8 cellular contexts compared by ENCODE assay signal in the genomic region with DNA sequence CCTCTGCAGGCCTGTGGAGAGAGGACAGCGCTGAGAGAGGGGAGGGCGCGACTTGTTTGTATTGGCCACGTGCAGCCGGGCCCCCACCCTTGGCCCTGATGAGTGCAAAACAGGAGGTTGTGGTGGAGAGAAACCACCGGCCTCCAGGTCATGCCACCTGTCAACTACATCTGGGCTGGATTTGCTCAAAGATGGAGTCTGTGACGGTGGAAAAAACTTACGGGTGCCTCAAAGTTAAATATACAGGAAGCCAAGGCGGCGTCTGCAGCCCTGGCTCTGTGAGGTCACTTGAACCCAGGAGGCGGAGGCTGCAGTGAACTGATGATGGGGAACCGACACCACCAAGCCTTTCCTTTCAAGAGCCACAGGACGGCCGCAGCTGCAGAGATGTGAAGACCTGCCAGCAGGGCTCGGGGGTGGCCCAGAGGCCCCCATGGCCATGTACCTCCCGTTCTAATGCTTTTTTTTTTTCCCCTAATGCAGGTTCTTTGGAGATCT. TPM values are rescaled to one million over a fixed set of nuclear protein-coding genes. Genes with fewer than 3 reads are reported as not detected.
DNase-seq lines count a peak whose midpoint lies in the region; TF ChIP-seq lines count a peak whose summit lies in the region.

No MANE protein-coding gene starts in this region.

- peaks cover 11% of the 10 kb centered on the region for H3K27me3 Mint-ChIP-seq in activated naive CD4-positive, alpha-beta T cell treated with anti-CD3 and anti-CD28 coated beads, Interleukin-2, amount 10 ng/mL, durations not matched to agents 7 days and 5 days
- H3K27me3 Mint-ChIP-seq in mesothelial cell of epicardium (ENCODE audit: low read depth) = no peaks in the 10 kb centered on the region

- CTCF ChIA-PET in activated naive CD4-positive, alpha-beta T cell treated with anti-CD3 and anti-CD28 coated beads, Interleukin-2, amount 10 ng/mL, durations not matched to agents 7 days and 5 days (lab: Charles Lee) = interaction anchor here (1.1 to 1.7 kb wide), 2 partner anchors 18 to 119 kb away, joined by 4 to 5 read pairs; no protein-coding TSS in a partner anchor

- no peak for TF ChIP-seq CTCF in mesothelial cell of epicardium (IDR thresholded peaks at IDR 0.05; ENCODE audit: unreplicated experiment)

- H3K36me3 Mint-ChIP-seq in activated naive CD4-positive, alpha-beta T cell treated with anti-CD3 and anti-CD28 coated beads, Interleukin-2, amount 10 ng/mL, durations not matched to agents 7 days and 5 days = no peaks in the 10 kb centered on the region
- peaks cover 4% of the 10 kb centered on the region for H3K36me3 Mint-ChIP-seq in mesothelial cell of epicardium

- H3K4me3 ChIP-seq in Jurkat, Clone E6-1 (ENCODE audit: low read length) = peak overlapping the region; percentile 23; the same call in 1 of the 2 replicates

- peaks cover 32% of the 10 kb centered on the region for H3K4me1 Mint-ChIP-seq in activated naive CD4-positive, alpha-beta T cell treated with anti-CD3 and anti-CD28 coated beads, Interleukin-2, amount 10 ng/mL, durations not matched to agents 7 days and 5 days
- peaks cover 3% of the 10 kb centered on the region for H3K4me1 Mint-ChIP-seq in mesothelial cell of epicardium

- in situ Hi-C loops in KBM-7 (cut with MboI; ENCODE audit: low pct_unique_long_range_greater_than_20kb, low sequenced_read_pairs) = no loop called here

- H3K27ac Mint-ChIP-seq in activated naive CD4-positive, alpha-beta T cell treated with anti-CD3 and anti-CD28 coated beads, Interleukin-2, amount 10 ng/mL, durations not matched to agents 7 days and 5 days = peak overlapping the region; percentile 83
- H3K27ac Mint-ChIP-seq in mesothelial cell of epicardium = no peak overlapping the region

- no peaks in the 10 kb centered on the region for H3K9me3 Mint-ChIP-seq in activated naive CD4-positive, alpha-beta T cell treated with anti-CD3 and anti-CD28 coated beads, Interleukin-2, amount 10 ng/mL, durations not matched to agents 7 days and 5 days
- no peaks in the 10 kb centered on the region for H3K9me3 Mint-ChIP-seq in mesothelial cell of epicardium

- DNase-seq in stimulated activated CD4-positive, alpha-beta T cell treated with anti-CD3 and anti-CD28 coated beads, Interleukin-1b, Interleukin-23, amount 100 ng/mL, for 48 hours = peak; percentile 19
- DNase-seq in stimulated activated CD4-positive, alpha-beta T cell treated with anti-CD3 and anti-CD28 coated beads, Interleukin-4, amount 100 ng/mL, for 1 hour = no peak
- peak; percentile 79 for DNase-seq in Jurkat, Clone E6-1 (ENCODE audit: low read depth, low spot score)
- peak; percentile 85 for DNase-seq in activated naive CD4-positive, alpha-beta T cell treated with anti-CD3 and anti-CD28 coated beads, Interleukin-2, amount 10 ng/mL, durations not matched to agents 7 days and 5 days
- DNase-seq in mesothelial cell of epicardium (ENCODE audit: low spot score in 2 of 2, unreplicated experiment in 2 of 2) (no peak), KBM-7 (no peak), hypothalamus (lab: John Stamatoyannopoulos, UW) (no peak), cerebellar cortex (ENCODE audit: low spot score) (no peak)

- peak overlapping the region; percentile 33 for H3K4me3 Mint-ChIP-seq in activated naive CD4-positive, alpha-beta T cell treated with anti-CD3 and anti-CD28 coated beads, Interleukin-2, amount 10 ng/mL, durations not matched to agents 7 days and 5 days
- H3K4me3 Mint-ChIP-seq in mesothelial cell of epicardium = no peak overlapping the region

RNA-seq across cellular contexts. Expression of gene C16orf74, which starts 15.6 kb away (rescaled TPM):
- 18.2 TPM for polyA plus RNA-seq in Jurkat, Clone E6-1 (2012; ENCODE audit: insufficient read depth, insufficient read length)
- 11.2 to 12.1 TPM (median 12.0 TPM) in 3 replicates for total RNA-seq in mesothelial cell of epicardium

RNA-seq across cellular contexts. Expression of gene GINS2, which starts 46.5 kb away (rescaled TPM):
- 76.8 TPM for polyA plus RNA-seq in Jurkat, Clone E6-1 (2012; ENCODE audit: insufficient read depth, insufficient read length)
- total RNA-seq in mesothelial cell of epicardium = 13.4 to 15.3 TPM (median 14.8 TPM) in 3 replicates

Comparison
In these comparisons a context has a peak if more than half of its experiments do, and no peak if none do; other contexts are left out.
1. DNase-seq: peak in stimulated activated CD4-positive, alpha-beta T cell treated with anti-CD3 and anti-CD28 coated beads, Interleukin-1b, Interleukin-23, amount 100 ng/mL, for 48 hours (single experiment), Jurkat, Clone E6-1 (single experiment) and activated naive CD4-positive, alpha-beta T cell treated with anti-CD3 and anti-CD28 coated beads, Interleukin-2, amount 10 ng/mL, durations not matched to agents 7 days and 5 days (single experiment); none in stimulated activated CD4-positive, alpha-beta T cell treated with anti-CD3 and anti-CD28 coated beads, Interleukin-4, amount 100 ng/mL, for 1 hour (single experiment), mesothelial cell of epicardium (0 of 2), KBM-7 (single experiment), hypothalamus (0 of 51) and cerebellar cortex (single experiment).